Comparison of ENCODE assay signal across 27 cellular contexts in the genomic region with DNA sequence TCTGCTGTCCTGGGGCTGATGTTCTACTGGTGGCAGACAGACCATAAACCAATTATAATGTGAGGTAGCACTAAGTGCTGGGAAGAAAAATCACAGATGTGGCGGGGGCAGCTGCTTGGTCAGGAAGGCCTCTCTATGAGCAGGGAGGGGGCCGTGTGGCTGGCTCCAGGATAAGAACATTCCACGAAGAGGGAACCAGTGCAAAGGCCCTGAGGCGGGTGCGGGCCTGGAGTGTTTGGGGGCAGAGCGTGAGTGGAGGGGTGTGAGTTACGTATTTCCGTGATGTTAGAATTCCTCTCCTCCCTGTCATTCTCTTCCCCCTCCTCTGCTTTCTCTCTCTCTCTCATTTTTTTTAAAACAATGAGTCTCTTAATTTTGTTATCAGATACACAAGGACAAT.
"Had no signal": no experiment of that assay in that cellular context is flagged by ENCODE, and none has a peak within 500 bp of the region (broad histone marks: within the 10 kb centered on the region; RNA-seq: fewer than 3 reads in every experiment).

No MANE protein-coding gene starts in this region.

- H3K27ac Mint-ChIP-seq: activated CD4-positive, alpha-beta memory T cell treated with anti-CD3 and anti-CD28 coated beads, Interleukin-2, amount 10 ng/mL, durations not matched to agents 7 days and 5 days; activated naive CD8-positive, alpha-beta T cell treated with anti-CD3 and anti-CD28 coated beads, Interleukin-2, amount 10 ng/mL, durations not matched to agents 7 days and 5 days; activated T-cell treated with anti-CD3 and anti-CD28 coated beads, Interleukin-2, amount 50 U/mL, for 72 hours; T-cell had no signal

- H3K9me3 Mint-ChIP-seq: activated CD4-positive, alpha-beta memory T cell treated with anti-CD3 and anti-CD28 coated beads, Interleukin-2, amount 10 ng/mL, durations not matched to agents 7 days and 5 days; activated naive CD8-positive, alpha-beta T cell treated with anti-CD3 and anti-CD28 coated beads, Interleukin-2, amount 10 ng/mL, durations not matched to agents 7 days and 5 days; activated T-cell treated with anti-CD3 and anti-CD28 coated beads, Interleukin-2, amount 50 U/mL, for 72 hours; T-cell had no signal

- FAIRE-seq: TTC549 had no signal

- H3K36me3 ChIP-seq: adrenal gland, breast epithelium, MG63 had no signal

- H3K27ac ChIP-seq: adrenal gland, SK-N-MC, VCaP had no signal

- H3K9me3 ChIP-seq: adrenal gland, breast epithelium, MG63 had no signal

- H3K36me3 Mint-ChIP-seq: activated naive CD8-positive, alpha-beta T cell treated with anti-CD3 and anti-CD28 coated beads, Interleukin-2, amount 10 ng/mL, durations not matched to agents 7 days and 5 days; T-cell had no signal

- H3K27me3 ChIP-seq: adrenal gland, breast epithelium, MG63 had no signal

- H3K27me3 Mint-ChIP-seq: T-cell had no signal

- DNase-seq: activated CD4-positive, alpha-beta memory T cell treated with anti-CD3 and anti-CD28 coated beads, Interleukin-2, amount 10 ng/mL, durations not matched to agents 7 days and 5 days; activated CD4-positive, alpha-beta T cell treated with anti-CD3 and anti-CD28 coated beads, Interleukin-2, amount 50 U/mL, for 1 hour; activated CD4-positive, CD25-positive, alpha-beta regulatory T cell; activated naive CD4-positive, alpha-beta T cell treated with anti-CD3 and anti-CD28 coated beads, Interleukin-2, amount 50 U/mL, for 16 hours; activated naive CD8-positive, alpha-beta T cell treated with anti-CD3 and anti-CD28 coated beads, Interleukin-2, amount 10 ng/mL, durations not matched to agents 7 days and 5 days; activated T-cell treated with anti-CD3 and anti-CD28 coated beads for 4 hours; activated T-cell treated with anti-CD3 and anti-CD28 coated beads, Interleukin-2, amount 50 U/mL, for 72 hours; adrenal gland; anterior cingulate cortex; caudate nucleus; MG63; MV-4-11; NCI-H1092 treated with DMSO at 0.1 percent for 48 hours; NCI-H1417 treated with DMSO at 0.1 percent for 48 hours; NCI-H1694 treated with DMSO at 0.1 percent for 48 hours; NCI-H2029 treated with DMSO at 0.1 percent for 48 hours; NCI-H345; NCI-H510A; NCI-H526 treated with DMSO at 0.1 percent for 48 hours; PC-3; T-cell; T-helper 2 cell; T1000 had no signal

- ATAC-seq: activated T-cell treated with anti-CD3 and anti-CD28 coated beads, Interleukin-2, amount 50 U/mL, for 72 hours; PC-3; T-cell had no signal

- H3K4me3 Mint-ChIP-seq: activated CD4-positive, alpha-beta memory T cell treated with anti-CD3 and anti-CD28 coated beads, Interleukin-2, amount 10 ng/mL, durations not matched to agents 7 days and 5 days; activated naive CD8-positive, alpha-beta T cell treated with anti-CD3 and anti-CD28 coated beads, Interleukin-2, amount 10 ng/mL, durations not matched to agents 7 days and 5 days; activated T-cell treated with anti-CD3 and anti-CD28 coated beads, Interleukin-2, amount 50 U/mL, for 72 hours; T-cell had no signal

- H3K4me3 ChIP-seq: adrenal gland, breast epithelium, MG63, SK-N-MC had no signal
